Comparison of ENCODE assay signal across 8 cellular contexts in the genomic region with DNA sequence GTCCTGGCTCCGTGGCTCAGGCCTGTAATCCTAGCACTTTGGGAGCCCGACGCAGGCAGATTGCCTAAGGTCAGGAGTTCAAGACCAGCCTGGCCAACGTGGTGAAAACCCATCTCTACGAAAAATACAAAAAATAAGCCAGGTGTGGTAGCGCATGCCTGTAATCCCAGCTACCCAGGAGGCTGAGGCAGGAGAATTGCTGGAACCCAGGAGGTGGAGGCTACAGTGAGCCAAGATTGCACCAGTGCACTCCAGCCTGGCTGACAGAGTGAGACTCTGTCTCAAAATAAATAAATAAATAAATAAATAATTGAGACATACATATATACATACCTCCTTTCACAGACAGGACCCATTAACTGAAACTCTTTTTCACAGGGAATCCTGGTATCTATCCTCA. TPM values are rescaled to one million over a fixed set of nuclear protein-coding genes. Genes with fewer than 3 reads are reported as not detected.
A peak's percentile ranks its signal among the peaks of the same experiment; 100 is the strongest.
DNase-seq lines count a peak whose midpoint lies in the region; FAIRE-seq and TF ChIP-seq lines count a peak whose summit lies in the region.
"Not testable (repeated sequence)": the region's sequence is repeated elsewhere in the genome, so short reads cannot be mapped to it uniquely, and the experiment has no call there.

No MANE protein-coding gene starts in this region.

- BruUV-seq in endothelial cell of umbilical vein (replicated peaks; lab: Mats Ljungman, UMichigan): not testable (repeated sequence)

- not testable (repeated sequence) for H3K36me3 ChIP-seq in BJ (ENCODE audit: control insufficient read depth, insufficient read depth, low read length); endothelial cell of umbilical vein (ENCODE audit: control insufficient read depth in 2 of 2, extremely low read depth in 1 of 2, insufficient read depth in 2 of 2, low read length in 2 of 2); kidney epithelial cell (ENCODE audit: control insufficient read depth, insufficient read depth, low read length)
- peaks cover 20% of the 10 kb centered on the region for H3K36me3 ChIP-seq in HUES6 (ENCODE audit: control insufficient read depth, insufficient read depth, low read length)
- peaks cover 13 to 29% of the 10 kb centered on the region in 2 donors for H3K36me3 ChIP-seq in ascending aorta
- H3K36me3 ChIP-seq in neuron (ENCODE audit: insufficient read depth, low read length): peaks cover 11% of the 10 kb centered on the region
- peaks cover 28% of the 10 kb centered on the region for H3K36me3 ChIP-seq in suprapubic skin

- not testable (repeated sequence) for TF ChIP-seq EP300 in suprapubic skin (IDR thresholded peaks at IDR 0.05)

- H3K9me3 ChIP-seq in HUES6 (ENCODE audit: control insufficient read depth, insufficient read depth, low read depth, low read length); ascending aorta; endothelial cell of umbilical vein (replicated peaks; ENCODE audit: control insufficient read depth, insufficient read depth, low read length); neuron (ENCODE audit: low read length); suprapubic skin: not testable (repeated sequence)

- TF ChIP-seq POLR2A in endothelial cell of umbilical vein (IDR thresholded peaks at IDR 0.05; ENCODE audit: low read depth, low read length); suprapubic skin (IDR thresholded peaks at IDR 0.05): not testable (repeated sequence)

- H2AFZ ChIP-seq in endothelial cell of umbilical vein (ENCODE audit: low read depth, low read length); neuron (ENCODE audit: low read depth, low read length): not testable (repeated sequence)

- POLR2A ChIA-PET in BJ (lab: Charles Lee): not testable (repeated sequence)
- POLR2A ChIA-PET in endothelial cell of umbilical vein (lab: Charles Lee): interaction anchor here (0.8 kb wide), 1 partner anchor 79 kb away, joined by 6 read pairs; no protein-coding TSS in a partner anchor

- H3K79me2 ChIP-seq in endothelial cell of umbilical vein (ENCODE audit: control insufficient read depth, insufficient read depth, low read length): peaks cover 13% of the 10 kb centered on the region

- intact Hi-C loops in ascending aorta (cut with DNase I) (loop anchor here (5.0 to 10.0 kb wide), 6 partner anchors 76 to 867 kb away; partner anchors contain the start of genes CFL2, NFKBIA, SNX6 and SPTSSA), endothelial cell of umbilical vein (cut with micrococcal nuclease) (loop anchor here (5.0 kb wide), 3 partner anchors 76 to 1289 kb away; partner anchors contain the start of genes BRMS1L and SPTSSA)

- peak overlapping the region; percentile 100 for H3K4me3 ChIP-seq in BJ (ENCODE audit: low read depth, low read length)
- H3K4me3 ChIP-seq in HUES6 (ENCODE audit: low read depth, low read length): peak overlapping the region; percentile 82; the same call in 1 of the 2 replicates
- H3K4me3 ChIP-seq in WI38 (ENCODE audit: low read depth, low read length): peak overlapping the region; percentile 93
- H3K4me3 ChIP-seq in ascending aorta: peak overlapping the region; percentile 75 to 86
- H3K4me3 ChIP-seq in endothelial cell of umbilical vein (replicated peaks in 1 of 3; ENCODE audit: insufficient read depth in 1 of 3, low read depth in 1 of 3, low read length in 3 of 3): not testable (repeated sequence)
- H3K4me3 ChIP-seq in kidney epithelial cell (ENCODE audit: low read depth, low read length): peak overlapping the region; percentile 89
- peak overlapping the region; percentile 89 for H3K4me3 ChIP-seq in neuron (ENCODE audit: low read length)
- peak overlapping the region; percentile 90 for H3K4me3 ChIP-seq in suprapubic skin

- dilution Hi-C loops in endothelial cell of umbilical vein (cut with MboI; ENCODE audit: extremely low pct_ligation_motif_present, low sequenced_read_pairs): not testable (repeated sequence)

- H3K9ac ChIP-seq in HUES6 (ENCODE audit: low read length); endothelial cell of umbilical vein (replicated peaks; ENCODE audit: extremely low read depth, insufficient read depth, low read length): not testable (repeated sequence)

- 64% methylated on average over 6 of the region's 6 CpGs for WGBS in suprapubic skin

- FAIRE-seq in endothelial cell of umbilical vein (lab: Jason Lieb, UNC): not testable (repeated sequence)

- H3K4me2 ChIP-seq in endothelial cell of umbilical vein (ENCODE audit: insufficient read depth, low read length): peak overlapping the region; percentile 96

- DNase-seq in BJ (ENCODE audit: low read depth); ascending aorta (ENCODE audit: low spot score in 2 of 2); endothelial cell of umbilical vein (ENCODE audit: low read depth, low spot score); kidney epithelial cell (ENCODE audit: low read depth); suprapubic skin (ENCODE audit: low spot score in 2 of 2): not testable (repeated sequence)

- not testable (repeated sequence) for H3K9me1 ChIP-seq in endothelial cell of umbilical vein (replicated peaks; ENCODE audit: control insufficient read depth, extremely low read depth, insufficient read depth, low read length)

- not testable (repeated sequence) for TF ChIP-seq CTCF in BJ (IDR thresholded peaks at IDR 0.05; ENCODE audit: insufficient read depth, low read depth, low read length); WI38 (IDR thresholded peaks at IDR 0.05; ENCODE audit: low read depth, low read length); ascending aorta (IDR thresholded peaks at IDR 0.05); endothelial cell of umbilical vein (IDR thresholded peaks at IDR 0.05; ENCODE audit: extremely low read depth in 1 of 2, insufficient read depth in 1 of 2, low read depth in 1 of 2, low read length in 2 of 2); kidney epithelial cell (IDR thresholded peaks at IDR 0.05; ENCODE audit: insufficient read depth, low read length, poor library complexity, severe bottlenecking); suprapubic skin (IDR thresholded peaks at IDR 0.05)

- H4K20me1 ChIP-seq in endothelial cell of umbilical vein (replicated peaks; ENCODE audit: control insufficient read depth, extremely low read depth, insufficient read depth, low read length): not testable (repeated sequence)

- CTCF ChIA-PET in BJ (lab: Yijun Ruan, JAX) (interaction anchor here (1.0 to 1.5 kb wide), 2 partner anchors 206 to 213 kb away, joined by 3 to 6 read pairs; no protein-coding TSS in a partner anchor), endothelial cell of umbilical vein (lab: Charles Lee) (interaction anchor here (1.0 kb wide), 1 partner anchor 206 kb away, joined by 6 read pairs; no protein-coding TSS in a partner anchor)

- H3K4me1 ChIP-seq in HUES6 (ENCODE audit: control insufficient read depth, insufficient read depth, low read length); ascending aorta; endothelial cell of umbilical vein (ENCODE audit: control insufficient read depth, extremely low read depth, insufficient read depth, low read length): not testable (repeated sequence)
- H3K4me1 ChIP-seq in neuron (ENCODE audit: insufficient read depth, low read length): peaks cover 10% of the 10 kb centered on the region
- peaks cover 31% of the 10 kb centered on the region for H3K4me1 ChIP-seq in suprapubic skin

- H3K27ac ChIP-seq in HUES6 (ENCODE audit: low read depth, low read length); endothelial cell of umbilical vein (ENCODE audit: insufficient read depth, low read depth, low read length); suprapubic skin: not testable (repeated sequence)
- peak overlapping the region; percentile 92 for H3K27ac ChIP-seq in ascending aorta

- not testable (repeated sequence) for H3K27me3 ChIP-seq in BJ (ENCODE audit: control insufficient read depth, insufficient read depth, low read length); HUES6 (ENCODE audit: control insufficient read depth, insufficient read depth, low read length); ascending aorta; endothelial cell of umbilical vein (ENCODE audit: control insufficient read depth in 2 of 2, insufficient read depth in 2 of 2, low read length in 2 of 2); kidney epithelial cell (ENCODE audit: control insufficient read depth, insufficient read depth, low read length); neuron (ENCODE audit: insufficient read depth, low read length); suprapubic skin

RNA-seq across cellular contexts. Expression of gene EAPP, which starts 1.4 kb away (rescaled TPM):
- polyA plus RNA-seq in BJ (2011; rRNA removed) (26.7 and 46.7 TPM in 2 replicates), endothelial cell of umbilical vein (14.1 and 16.6 TPM in 2 replicates)
- polyA minus RNA-seq in BJ (2011; rRNA and poly(A)+ RNA removed): 12.1 and 16.3 TPM in 2 replicates
- total RNA-seq in ascending aorta (10.1 TPM), endothelial cell of umbilical vein (22.2 and 24.3 TPM in 2 replicates), kidney epithelial cell (35.4 and 43.8 TPM in 2 replicates), suprapubic skin (10 to 100 TPM; 31.6 to 52.5 (median 43.7) TPM)
- polyA plus RNA-seq in endothelial cell of umbilical vein (2011; cell fraction: cytosol; rRNA removed): 26.6 and 26.7 TPM in 2 replicates
- 12.1 and 16.1 TPM in 2 replicates for polyA plus RNA-seq in endothelial cell of umbilical vein (2011; cell fraction: nucleus; rRNA removed)
- polyA plus RNA-seq in endothelial cell of umbilical vein (2012): 22.4 and 31.4 TPM in 2 replicates
- 15.8 and 20.4 TPM in 2 replicates for polyA minus RNA-seq in endothelial cell of umbilical vein
- 22.3 TPM for polyA minus RNA-seq in endothelial cell of umbilical vein (2011; cell fraction: cytosol; rRNA and poly(A)+ RNA removed)
- 10.0 and 10.8 TPM in 2 replicates for polyA minus RNA-seq in endothelial cell of umbilical vein (2011; cell fraction: nucleus; rRNA and poly(A)+ RNA removed)
